In the genomic region with DNA sequence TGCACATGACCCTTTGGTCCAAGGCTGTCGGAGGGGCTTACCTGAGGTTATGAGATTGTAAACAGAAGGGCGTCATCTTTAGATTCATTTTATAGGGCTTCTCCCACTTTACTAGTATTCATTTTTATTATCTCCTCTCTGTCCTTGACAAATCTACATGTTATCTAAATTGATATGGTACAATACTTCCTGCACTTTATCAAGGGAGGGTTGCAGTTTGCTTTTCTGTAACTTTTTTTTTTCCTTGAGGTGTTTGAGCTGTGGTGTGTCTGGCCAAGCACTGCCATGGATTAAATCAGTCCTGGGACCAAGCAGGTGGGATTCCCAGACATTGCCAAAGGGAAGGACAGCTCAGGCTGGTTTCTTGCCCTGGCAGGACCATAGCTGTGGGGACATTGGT, we compare ENCODE assay signal across 34 cellular contexts. TPM values are rescaled to one million over a fixed set of nuclear protein-coding genes. Genes with fewer than 3 reads are reported as not detected.
"Had no signal": no experiment of that assay in that cellular context is flagged by ENCODE, and none has a peak within 500 bp of the region (broad histone marks: within the 10 kb centered on the region; RNA-seq: fewer than 3 reads in every experiment).

No MANE protein-coding gene starts in this region.

- DNase-seq: activated B cell treated with CpG ODN at 0.5 μM for 24 hours; activated CD4-positive, alpha-beta memory T cell treated with anti-CD3 and anti-CD28 coated beads for 36 hours; activated CD4-positive, alpha-beta T cell treated with anti-CD3 and anti-CD28 coated beads for 4 hours; activated CD4-positive, alpha-beta T cell treated with anti-CD3 and anti-CD28 coated beads, Interleukin-2, amount 10 ng/mL, durations not matched to agents 24 days and 14 days; activated CD4-positive, alpha-beta T cell treated with anti-CD3 and anti-CD28 coated beads, Interleukin-2, amount 50 U/mL, for 1 hour; activated CD4-positive, alpha-beta T cell treated with anti-CD3 and anti-CD28 coated beads, Interleukin-2, amount 50 U/mL, for 4 hours; activated CD4-positive, CD25-positive, alpha-beta regulatory T cell treated with anti-CD3 and anti-CD28 coated beads, Interleukin-2, amount 50 U/mL, for 72 hours; activated CD8-positive, alpha-beta memory T cell treated with anti-CD3 and anti-CD28 coated beads, Interleukin-2, amount 50 U/mL, for 4 hours; activated CD8-positive, alpha-beta T cell treated with anti-CD3 and anti-CD28 coated beads for 36 hours; activated effector memory CD4-positive, alpha-beta T cell treated with anti-CD3 and anti-CD28 coated beads, Interleukin-2, amount 50 U/mL, for 16 hours; activated gamma-delta T cell treated with Interleukin-2 at 50 U/mL for 16 hours; activated naive CD4-positive, alpha-beta T cell; activated naive CD4-positive, alpha-beta T cell treated with anti-CD3 and anti-CD28 coated beads for 36 hours; activated naive CD4-positive, alpha-beta T cell treated with anti-CD3 and anti-CD28 coated beads, Interleukin-2, amount 50 U/mL, for 16 hours; activated naive CD8-positive, alpha-beta T cell treated with anti-CD3 and anti-CD28 coated beads for 36 hours; activated T-cell treated with anti-CD3 and anti-CD28 coated beads for 4 hours; activated T-cell treated with anti-CD3 and anti-CD28 coated beads, Interleukin-2, amount 50 U/mL, for 1 hour; activated T-cell treated with anti-CD3 and anti-CD28 coated beads, Interleukin-2, amount 50 U/mL, for 4 hours; activated T-cell treated with anti-CD3 and anti-CD28 coated beads, Interleukin-2, amount 50 U/mL, for 72 hours; adrenal gland; amniotic stem cell; aorta; body of pancreas; brain microvascular endothelial cell; central memory CD4-positive, alpha-beta T cell; T-helper 1 cell; T-helper 2 cell; T-helper 9 cell had no signal

- H3K4me3 ChIP-seq: adrenal gland, body of pancreas, breast epithelium had no signal

- H3K27me3 ChIP-seq: body of pancreas, brain microvascular endothelial cell, breast epithelium had no signal

- H3K36me3 ChIP-seq: adrenal gland, brain microvascular endothelial cell, breast epithelium had no signal

- H3K4me1 ChIP-seq: adrenal gland, body of pancreas, breast epithelium had no signal

- H3K27ac ChIP-seq: adrenal gland, body of pancreas, brain microvascular endothelial cell, breast epithelium, VCaP had no signal

- H3K9me3 ChIP-seq: adrenal gland, body of pancreas, breast epithelium had no signal

- ATAC-seq: activated CD8-positive, alpha-beta T cell treated with anti-CD3 and anti-CD28 coated beads for 36 hours; activated naive CD4-positive, alpha-beta T cell treated with anti-CD3 and anti-CD28 coated beads, Interleukin-2, amount 50 U/mL, for 72 hours; activated T-cell treated with anti-CD3 and anti-CD28 coated beads, Interleukin-2, amount 50 U/mL, for 4 hours; activated T-cell treated with anti-CD3 and anti-CD28 coated beads, Interleukin-2, amount 50 U/mL, for 72 hours; activated T-helper 17 cell treated with anti-CD3 and anti-CD28 coated beads, Interleukin-2, amount 50 U/mL, for 72 hours; body of pancreas had no signal

RNA-seq across cellular contexts. Expression of gene B3GALT5, which starts 32.0 kb away (rescaled TPM):
- total RNA-seq: activated B cell treated with CpG ODN at 0.5 μM for 24 hours; activated CD4-positive, alpha-beta memory T cell treated with anti-CD3 and anti-CD28 coated beads for 36 hours; activated CD4-positive, alpha-beta T cell treated with anti-CD3 and anti-CD28 coated beads, Interleukin-2, amount 10 ng/mL, durations not matched to agents 24 days and 14 days; activated CD8-positive, alpha-beta memory T cell treated with anti-CD3 and anti-CD28 coated beads for 36 hours; activated CD8-positive, alpha-beta T cell treated with anti-CD3 and anti-CD28 coated beads for 36 hours; activated naive CD4-positive, alpha-beta T cell treated with anti-CD3 and anti-CD28 coated beads for 36 hours; activated naive CD8-positive, alpha-beta T cell treated with anti-CD3 and anti-CD28 coated beads for 36 hours; activated T-cell treated with anti-CD3 and anti-CD28 coated beads, Interleukin-2, amount 50 U/mL, for 72 hours; activated T-helper 1 cell treated with anti-CD3 and anti-CD28 coated beads, Interleukin-12 subunit alpha, Interleukin-12 subunit beta, Interleukin-2, Interleukin-4 antibody, amounts not matched to agents 30 ng/mL and 10 ng/mL and 1 ng/mL, durations not matched to agents 14 hours and 24 hours and 36 hours had no signal
